Comparison of ENCODE assay signal across 9 cellular contexts in genomic region chr6:113856011-113856551, GRCh38. TPM values are rescaled to one million over a fixed set of nuclear protein-coding genes. Genes with fewer than 3 reads are reported as not detected.
A peak's percentile ranks its signal among the peaks of the same experiment; 100 is the strongest.
DNase-seq lines count a peak whose midpoint lies in the region; ATAC-seq and TF ChIP-seq lines count a peak whose summit lies in the region.
"Had no signal": no experiment of that assay in that cellular context is flagged by ENCODE, and none has a peak within 500 bp of the region (broad histone marks: within the 10 kb centered on the region; RNA-seq: fewer than 3 reads in every experiment).

No MANE protein-coding gene starts in this region.

- peak overlapping the region; percentile 66 to 87 (median 78) for H3K4me3 ChIP-seq in BLaER1 treated with 17β-estradiol and CSF1 and Interleukin-3, amounts not matched to agents 10 nM and 100 nM
- peak overlapping the region; percentile 100 for H3K4me3 ChIP-seq in PC-3 (ENCODE audit: low read length)
- peak overlapping the region; percentile 99 for H3K4me3 ChIP-seq in endodermal cell (ENCODE audit: low read length)
- peak overlapping the region; percentile 90 for H3K4me3 ChIP-seq in mononuclear cell (ENCODE audit: low read length)

- peaks cover 6 to 90% (median 82%) of the 10 kb centered on the region in 11 experiments; a peak in 21 of 22 replicates for H3K27me3 ChIP-seq in BLaER1 treated with 17β-estradiol and CSF1 and Interleukin-3, amounts not matched to agents 10 nM and 100 nM
- no peaks in the 10 kb centered on the region for H3K27me3 ChIP-seq in PC-3 (ENCODE audit: low read length)
- H3K27me3 ChIP-seq in endodermal cell (ENCODE audit: control insufficient read depth, insufficient read depth, low read length, poor library complexity, severe bottlenecking): peaks cover 49% of the 10 kb centered on the region
- H3K27me3 ChIP-seq in mononuclear cell (ENCODE audit: insufficient read depth, low read length): peaks cover 42% of the 10 kb centered on the region

- POLR2A ChIA-PET in PC-3 (lab: Charles Lee; ENCODE audit: unreplicated experiment): no interaction called here

- H3K27ac Mint-ChIP-seq in endodermal cell: no peak overlapping the region

- no peak for TF ChIP-seq CTCF in PC-3 (conservative IDR thresholded peaks at IDR 0.05; ENCODE audit: low read depth, low read length)
- TF ChIP-seq CTCF in endodermal cell (conservative IDR thresholded peaks at IDR 0.05): no peak

- H3K9ac ChIP-seq in BLaER1 treated with 17β-estradiol and CSF1 and Interleukin-3, amounts not matched to agents 10 nM and 100 nM: peak overlapping the region; percentile 90 to 98 (median 93)
- H3K9ac ChIP-seq in PC-3 (ENCODE audit: low read length): peak overlapping the region; percentile 100
- H3K9ac ChIP-seq in endodermal cell (ENCODE audit: extremely low read depth, low read length, poor library complexity, severe bottlenecking): peak overlapping the region; percentile 99

- BruUV-seq in PC-3 (replicated peaks; lab: Mats Ljungman, UMichigan): no TSS peak

- H3K9me3 Mint-ChIP-seq in endodermal cell: no peaks in the 10 kb centered on the region

- CTCF ChIA-PET in PC-3 (lab: Charles Lee): no interaction called here

- intact Hi-C loops in PC-3 (cut with micrococcal nuclease): loop anchor here (2.0 to 10.0 kb wide), 9 partner anchors 161 to 979 kb away; no protein-coding TSS in a partner anchor

- peaks cover 36% of the 10 kb centered on the region for H3K27me3 Mint-ChIP-seq in endodermal cell (ENCODE audit: insufficient read depth)

- H3K4me1 ChIP-seq in BLaER1 treated with 17β-estradiol and CSF1 and Interleukin-3, amounts not matched to agents 10 nM and 100 nM: peaks cover 10 to 45% (median 25%) of the 10 kb centered on the region in 10 experiments; a peak in 19 of 20 replicates
- H3K4me1 ChIP-seq in PC-3 (ENCODE audit: insufficient read depth, low read length) (peaks cover 5% of the 10 kb centered on the region), endodermal cell (ENCODE audit: control insufficient read depth, insufficient read depth, low read length) (no peaks in the 10 kb centered on the region), mononuclear cell (ENCODE audit: insufficient read depth, low read length) (peaks cover 41% of the 10 kb centered on the region)

- H3K36me3 Mint-ChIP-seq in endodermal cell (ENCODE audit: low read depth): peaks cover 5% of the 10 kb centered on the region

- peaks cover 0 to 16% (median 0%) of the 10 kb centered on the region in 11 experiments; a peak in 5 of 22 replicates for H3K36me3 ChIP-seq in BLaER1 treated with 17β-estradiol and CSF1 and Interleukin-3, amounts not matched to agents 10 nM and 100 nM
- H3K36me3 ChIP-seq in PC-3 (ENCODE audit: low read depth, low read length): no peaks in the 10 kb centered on the region
- H3K36me3 ChIP-seq in endodermal cell (ENCODE audit: control insufficient read depth, insufficient read depth, low read length): peaks cover 8% of the 10 kb centered on the region

- WGBS in endodermal cell (ENCODE audit: insufficient coverage in 1 of 2, insufficient read length in 1 of 2), 2 experiments: 1% methylated on average over 17 to 20 of the region's 20 CpGs

- DNase-seq in HK-2 (ENCODE audit: unreplicated experiment) (peak; percentile 34), PC-3 (peak; percentile 48), endodermal cell (peak; percentile 61)
- DNase-seq in activated CD4-positive, CD25-positive, alpha-beta regulatory T cell treated with anti-CD3 and anti-CD28 coated beads, Interleukin-2, amount 50 U/mL, for 72 hours: no peak

- H3K4me1 Mint-ChIP-seq in endodermal cell: peaks cover 4% of the 10 kb centered on the region

- peak overlapping the region; percentile 62 to 87 (median 80) for H3K4me2 ChIP-seq in BLaER1 treated with 17β-estradiol and CSF1 and Interleukin-3, amounts not matched to agents 10 nM and 100 nM
- peak overlapping the region; percentile 96 for H3K4me2 ChIP-seq in PC-3 (ENCODE audit: low read length)

- ATAC-seq in PC-3 (peak; percentile 0; the same call in 1 of the 2 replicates), GM19328 (IDR thresholded peaks at IDR 0.05; ENCODE audit: unreplicated experiment) (no peak), HG02970 (IDR thresholded peaks at IDR 0.05; ENCODE audit: low FRiP score, unreplicated experiment) (no peak)
- ATAC-seq: naive thymus-derived CD8-positive, alpha-beta T cell had no signal

- H3K79me2 ChIP-seq in PC-3 (ENCODE audit: low read length): peaks cover 38% of the 10 kb centered on the region

- no peaks in the 10 kb centered on the region for H3F3A ChIP-seq in PC-3 (ENCODE audit: low read length, unreplicated experiment)

- H3K9me3 ChIP-seq in BLaER1 treated with 17β-estradiol and CSF1 and Interleukin-3, amounts not matched to agents 10 nM and 100 nM (replicated peaks in 1 of 11): peaks cover 0 to 29% (median 10%) of the 10 kb centered on the region in 11 experiments; a peak in 15 of 22 replicates
- no peaks in the 10 kb centered on the region for H3K9me3 ChIP-seq in PC-3 (ENCODE audit: low read length)
- H3K9me3 ChIP-seq in endodermal cell (ENCODE audit: control insufficient read depth, low read length): no peaks in the 10 kb centered on the region
- no peaks in the 10 kb centered on the region for H3K9me3 ChIP-seq in mononuclear cell (ENCODE audit: low read depth, low read length)

- peak overlapping the region; percentile 94 for H2AFZ ChIP-seq in PC-3 (ENCODE audit: low read length)

- peaks cover 15 to 21% (median 19%) of the 10 kb centered on the region in 11 experiments; a peak in 18 of 22 replicates for H4K20me1 ChIP-seq in BLaER1 treated with 17β-estradiol and CSF1 and Interleukin-3, amounts not matched to agents 10 nM and 100 nM
- 0 out of 2 replicates have a peak, but pooled peaks cover 4% of the 10 kb centered on the region for H4K20me1 ChIP-seq in PC-3 (ENCODE audit: low read length)

- H3K9me2 ChIP-seq in PC-3 (replicated peaks; ENCODE audit: low read length): no peaks in the 10 kb centered on the region

- peak overlapping the region; percentile 71 to 97 (median 93) for H3K27ac ChIP-seq in BLaER1 treated with 17β-estradiol and CSF1 and Interleukin-3, amounts not matched to agents 10 nM and 100 nM
- H3K27ac ChIP-seq in PC-3 (ENCODE audit: low read length) (peak overlapping the region; percentile 34), endodermal cell (ENCODE audit: low read depth, low read length) (peak overlapping the region; percentile 99)

- no peak overlapping the region for H3K4me3 Mint-ChIP-seq in endodermal cell

RNA-seq across cellular contexts. Expression of gene MARCKS, which starts 1.1 kb away (rescaled TPM):
- 51.5 and 62.8 TPM in 2 replicates for total RNA-seq in PC-3 (2014; rRNA removed)
- 10 to 100 TPM; 77.2 to 83.8 TPM for total RNA-seq in endodermal cell
- 280 TPM for polyA plus RNA-seq in endodermal cell (2013, experiment 1 of 2)
- 268 TPM for polyA plus RNA-seq in endodermal cell (2013, experiment 2 of 2)
- total RNA-seq in mononuclear cell: 48.4 TPM
- polyA plus RNA-seq: naive thymus-derived CD8-positive, alpha-beta T cell had no signal

Comparison
In these comparisons a context has a peak if more than half of its experiments do, and no peak if none do; other contexts are left out.
1. H3K27ac ChIP-seq: peak in every context shown above with its lines; median percentile 99 in endodermal cell; 93 in BLaER1 treated with 17β-estradiol and CSF1 and Interleukin-3, amounts not matched to agents 10 nM and 100 nM; 34 in PC-3.